21 cellular contexts compared by ENCODE assay signal in genomic region chr9:129313331-129313955, GRCh38.
DNase-seq lines count a peak whose midpoint lies in the region; ATAC-seq and TF ChIP-seq lines count a peak whose summit lies in the region.
"Had no signal": no experiment of that assay in that cellular context is flagged by ENCODE, and none has a peak within 500 bp of the region (broad histone marks: within the 10 kb centered on the region; RNA-seq: fewer than 3 reads in every experiment).

No MANE protein-coding gene starts in this region.

- no peaks in the 10 kb centered on the region for H3K9me3 Mint-ChIP-seq in natural killer cell
- no peaks in the 10 kb centered on the region for H3K9me3 Mint-ChIP-seq in natural killer cell treated with Interleukin-12 subunit alpha and Interleukin-12 subunit beta and Interleukin-15 and Interleukin-18, amount 100 ng/mL, for 72 hours
- no peaks in the 10 kb centered on the region for H3K9me3 Mint-ChIP-seq in HFFc6
- H3K9me3 Mint-ChIP-seq: activated T-cell treated with anti-CD3 and anti-CD28 coated beads, Interleukin-2, amount 50 U/mL, for 72 hours; T-helper 1 cell treated with Interleukin-12 subunit alpha and Interleukin-12 subunit beta and Interleukin-4 antibody, amounts not matched to agents 30 μg/mL and 1 μg/mL, for 36 hours had no signal

- no peak for TF ChIP-seq CTCF in natural killer cell (IDR thresholded peaks at IDR 0.05)
- no peak for TF ChIP-seq CTCF in HFFc6 (IDR thresholded peaks at IDR 0.05)

- intact Hi-C loops in natural killer cell (cut with micrococcal nuclease) (no loop called here), sciatic nerve (cut with DNase I) (loop anchor here (10.0 kb wide), 1 partner anchor 119 kb away; no protein-coding TSS in a partner anchor)

- H3K27ac Mint-ChIP-seq in natural killer cell (no peak overlapping the region), HFFc6 (no peak overlapping the region)
- no peak overlapping the region for H3K27ac Mint-ChIP-seq in natural killer cell treated with Interleukin-12 subunit alpha and Interleukin-12 subunit beta and Interleukin-15 and Interleukin-18, amount 100 ng/mL, for 72 hours
- H3K27ac Mint-ChIP-seq: activated T-cell treated with anti-CD3 and anti-CD28 coated beads, Interleukin-2, amount 50 U/mL, for 72 hours; GM23338; T-helper 1 cell treated with Interleukin-12 subunit alpha and Interleukin-12 subunit beta and Interleukin-4 antibody, amounts not matched to agents 30 μg/mL and 1 μg/mL, for 36 hours had no signal

- no peak overlapping the region for H3K4me3 Mint-ChIP-seq in natural killer cell
- no peak overlapping the region for H3K4me3 Mint-ChIP-seq in natural killer cell treated with Interleukin-12 subunit alpha and Interleukin-12 subunit beta and Interleukin-15 and Interleukin-18, amount 100 ng/mL, for 72 hours
- H3K4me3 Mint-ChIP-seq in HFFc6 = no peak overlapping the region
- H3K4me3 Mint-ChIP-seq: activated T-cell treated with anti-CD3 and anti-CD28 coated beads, Interleukin-2, amount 50 U/mL, for 72 hours; GM23338; T-helper 1 cell treated with Interleukin-12 subunit alpha and Interleukin-12 subunit beta and Interleukin-4 antibody, amounts not matched to agents 30 μg/mL and 1 μg/mL, for 36 hours had no signal

- H3K4me1 Mint-ChIP-seq in natural killer cell (no peaks in the 10 kb centered on the region), HFFc6 (ENCODE audit: low read depth) (peaks cover 35% of the 10 kb centered on the region)
- H3K4me1 Mint-ChIP-seq in natural killer cell treated with Interleukin-12 subunit alpha and Interleukin-12 subunit beta and Interleukin-15 and Interleukin-18, amount 100 ng/mL, for 72 hours (ENCODE audit: low read depth in 2 of 2) = no peaks in the 10 kb centered on the region

- no peak for ATAC-seq in natural killer cell
- ATAC-seq in natural killer cell treated with Interleukin-12 subunit alpha and Interleukin-12 subunit beta and Interleukin-15 and Interleukin-18, amount 100 ng/mL, for 72 hours = no peak
- no peak for ATAC-seq in sciatic nerve
- ATAC-seq: activated T-cell treated with anti-CD3 and anti-CD28 coated beads, Interleukin-2, amount 50 U/mL, for 72 hours; GM23338 had no signal

- H3K27me3 Mint-ChIP-seq in natural killer cell (ENCODE audit: low read depth in 2 of 2) (peaks cover 6 to 7% of the 10 kb centered on the region in 2 donors), HFFc6 (ENCODE audit: insufficient read depth) (peaks cover 11% of the 10 kb centered on the region)
- H3K27me3 Mint-ChIP-seq in natural killer cell treated with Interleukin-12 subunit alpha and Interleukin-12 subunit beta and Interleukin-15 and Interleukin-18, amount 100 ng/mL, for 72 hours = peaks cover 0 to 2% of the 10 kb centered on the region in 2 donors
- H3K27me3 Mint-ChIP-seq: CD4-positive, alpha-beta memory T cell had no signal

- H3K36me3 Mint-ChIP-seq in natural killer cell (no peaks in the 10 kb centered on the region), HFFc6 (ENCODE audit: low read depth) (no peaks in the 10 kb centered on the region)
- no peaks in the 10 kb centered on the region for H3K36me3 Mint-ChIP-seq in natural killer cell treated with Interleukin-12 subunit alpha and Interleukin-12 subunit beta and Interleukin-15 and Interleukin-18, amount 100 ng/mL, for 72 hours
- H3K36me3 Mint-ChIP-seq: CD4-positive, alpha-beta memory T cell had no signal

- peak; percentile 9 for DNase-seq in natural killer cell
- no peak for DNase-seq in natural killer cell treated with Interleukin-12 subunit alpha and Interleukin-12 subunit beta and Interleukin-15 and Interleukin-18, amount 100 ng/mL, for 72 hours (ENCODE audit: low spot score)
- peak; percentile 34 for DNase-seq in islet precursor cell
- DNase-seq in sciatic nerve (ENCODE audit: low spot score) = peak; percentile 47
- no peak for DNase-seq in NCI-H524 (lab: John Stamatoyannopoulos, UW)
- no peak for DNase-seq in HFFc6
- no peak for DNase-seq in NCI-H1105 (lab: John Stamatoyannopoulos, UW)
- DNase-seq: activated CD4-positive, alpha-beta T cell treated with anti-CD3 and anti-CD28 coated beads for 1 hour; activated T-cell treated with anti-CD3 and anti-CD28 coated beads, Interleukin-2, amount 50 U/mL, for 72 hours; CD4-positive, alpha-beta memory T cell; DMS 273 treated with DMSO at 0.1 percent for 48 hours; effector CD8-positive, alpha-beta T cell; EL; erythroblast; Karpas-422; mammary epithelial cell; NCI-H1436 treated with DMSO at 0.1 percent for 48 hours; NCI-H82; substantia nigra had no signal

Comparison
In these comparisons a context has a peak if more than half of its experiments do, and no peak if none do; other contexts are left out.
1. DNase-seq: peak in natural killer cell (single experiment), islet precursor cell (single experiment) and sciatic nerve (single experiment); none in natural killer cell treated with Interleukin-12 subunit alpha and Interleukin-12 subunit beta and Interleukin-15 and Interleukin-18, amount 100 ng/mL, for 72 hours (single experiment), NCI-H524 (0 of 2), HFFc6 (single experiment) and NCI-H1105 (single experiment).